Comparison of ENCODE assay signal across 11 cellular contexts in genomic region chr9:110027624-110028023, GRCh38.
DNase-seq lines count a peak whose midpoint lies in the region; TF ChIP-seq lines count a peak whose summit lies in the region.
"Had no signal": no experiment of that assay in that cellular context is flagged by ENCODE, and none has a peak within 500 bp of the region (broad histone marks: within the 10 kb centered on the region; RNA-seq: fewer than 3 reads in every experiment).

No MANE protein-coding gene starts in this region.

- no peak overlapping the region for H3K4me3 Mint-ChIP-seq in nephron progenitor cell
- H3K4me3 Mint-ChIP-seq in activated CD4-positive, alpha-beta T cell treated with anti-CD3 and anti-CD28 coated beads, Interleukin-2, amount 10 ng/mL, durations not matched to agents 7 days and 5 days, result no peak overlapping the region

- H3K27me3 Mint-ChIP-seq in nephron progenitor cell (ENCODE audit: low read depth, poor library complexity), result no peaks in the 10 kb centered on the region
- H3K27me3 Mint-ChIP-seq in activated CD4-positive, alpha-beta T cell treated with anti-CD3 and anti-CD28 coated beads, Interleukin-2, amount 10 ng/mL, durations not matched to agents 7 days and 5 days, result no peaks in the 10 kb centered on the region

- H3K27ac Mint-ChIP-seq in nephron progenitor cell, result peak overlapping the region; percentile 89
- H3K27ac Mint-ChIP-seq in activated CD4-positive, alpha-beta T cell treated with anti-CD3 and anti-CD28 coated beads, Interleukin-2, amount 10 ng/mL, durations not matched to agents 7 days and 5 days, result no peak overlapping the region

- peaks cover 28% of the 10 kb centered on the region for H3K4me1 Mint-ChIP-seq in nephron progenitor cell
- peaks cover 30% of the 10 kb centered on the region for H3K4me1 Mint-ChIP-seq in activated CD4-positive, alpha-beta T cell treated with anti-CD3 and anti-CD28 coated beads, Interleukin-2, amount 10 ng/mL, durations not matched to agents 7 days and 5 days

- peaks cover 4% of the 10 kb centered on the region for H3K9me3 Mint-ChIP-seq in nephron progenitor cell
- peaks cover 7% of the 10 kb centered on the region for H3K9me3 Mint-ChIP-seq in activated CD4-positive, alpha-beta T cell treated with anti-CD3 and anti-CD28 coated beads, Interleukin-2, amount 10 ng/mL, durations not matched to agents 7 days and 5 days

- POLR2A ChIA-PET in activated CD4-positive, alpha-beta T cell treated with anti-CD3 and anti-CD28 coated beads, Interleukin-2, amount 10 ng/mL, durations not matched to agents 7 days and 5 days (lab: Charles Lee), result no interaction called here

- DNase-seq in ELR (ENCODE audit: low read depth), result peak; percentile 73
- DNase-seq in NOMO-1 treated with DMSO at 0.1 percent for 48 hours (lab: John Stamatoyannopoulos, UW; ENCODE audit: unreplicated experiment), result peak; percentile 65
- peak; percentile 87 for DNase-seq in fibroblast of gingiva (ENCODE audit: low read depth)
- no peak for DNase-seq in nephron progenitor cell
- DNase-seq in stimulated activated CD8-positive, alpha-beta memory T cell treated with anti-CD3 and anti-CD28 coated beads, Interleukin-4, amount 100 ng/mL, for 48 hours, result no peak
- DNase-seq in activated CD4-positive, alpha-beta T cell treated with anti-CD3 and anti-CD28 coated beads, Interleukin-2, amount 10 ng/mL, durations not matched to agents 7 days and 5 days, result no peak
- no peak for DNase-seq in T-helper 9 cell
- DNase-seq in activated CD4-positive, CD25-positive, alpha-beta regulatory T cell treated with anti-CD3 and anti-CD28 coated beads, Interleukin-2, amount 50 U/mL, for 72 hours, result no peak
- DNase-seq: activated CD8-positive, alpha-beta memory T cell treated with anti-CD3 and anti-CD28 coated beads, Interleukin-2, amount 50 U/mL, for 48 hours; DMS53; RPMI8226 had no signal

- CTCF ChIA-PET in activated CD4-positive, alpha-beta T cell treated with anti-CD3 and anti-CD28 coated beads, Interleukin-2, amount 10 ng/mL, durations not matched to agents 7 days and 5 days (lab: Charles Lee), result interaction anchor here (0.5 to 0.9 kb wide), 2 partner anchors 24 to 43 kb away, joined by 4 to 5 read pairs; no protein-coding TSS in a partner anchor

- TF ChIP-seq CTCF in nephron progenitor cell (IDR thresholded peaks at IDR 0.05), result no peak

- peaks cover 13% of the 10 kb centered on the region for H3K36me3 Mint-ChIP-seq in nephron progenitor cell (ENCODE audit: low read depth)
- no peaks in the 10 kb centered on the region for H3K36me3 Mint-ChIP-seq in activated CD4-positive, alpha-beta T cell treated with anti-CD3 and anti-CD28 coated beads, Interleukin-2, amount 10 ng/mL, durations not matched to agents 7 days and 5 days (ENCODE audit: low read depth)

Comparison
In these comparisons a context has a peak if more than half of its experiments do, and no peak if none do; other contexts are left out.
1. DNase-seq: peak in ELR (single experiment), NOMO-1 treated with DMSO at 0.1 percent for 48 hours (single experiment) and fibroblast of gingiva (single experiment); none in nephron progenitor cell (single experiment), stimulated activated CD8-positive, alpha-beta memory T cell treated with anti-CD3 and anti-CD28 coated beads, Interleukin-4, amount 100 ng/mL, for 48 hours (single experiment), activated CD4-positive, alpha-beta T cell treated with anti-CD3 and anti-CD28 coated beads, Interleukin-2, amount 10 ng/mL, durations not matched to agents 7 days and 5 days (single experiment), T-helper 9 cell (single experiment) and activated CD4-positive, CD25-positive, alpha-beta regulatory T cell treated with anti-CD3 and anti-CD28 coated beads, Interleukin-2, amount 50 U/mL, for 72 hours (single experiment).